ENCODE assay signal across 23 cellular contexts in genomic region chr1:193740762-193741161, GRCh38.
"Had no signal": no experiment of that assay in that cellular context is flagged by ENCODE, and none has a peak within 500 bp of the region (broad histone marks: within the 10 kb centered on the region; RNA-seq: fewer than 3 reads in every experiment).

No MANE protein-coding gene starts in this region.

- DNase-seq: IMR-90, Karpas-422, KG1, MG63, NCI-H1092, NCI-H1105 treated with DMSO at 0.1 percent for 48 hours, NCI-H1417 treated with DMSO at 0.1 percent for 48 hours, NCI-H1694 treated with DMSO at 0.1 percent for 48 hours, NCI-H1930, NCI-H2107, NCI-H2227 treated with DMSO at 0.1 percent for 48 hours, NCI-H524, NCI-H526 treated with DMSO at 0.1 percent for 48 hours, NCI-H774, PC-3, SHP77, SK-N-SH, SW 1271 had no signal

- H3K27me3 ChIP-seq: MG63 had no signal

- FAIRE-seq: HepG2, HTR-8/SVneo had no signal

- H3K36me3 ChIP-seq: MG63 had no signal

- H3K4me2 ChIP-seq: SK-N-SH had no signal

- H3K27ac ChIP-seq: HL-60, RWPE1 had no signal

- H3K9ac ChIP-seq: SK-N-SH had no signal

- H3K4me3 ChIP-seq: MG63 had no signal

- H3K9me3 ChIP-seq: MG63, SK-N-SH had no signal

- ATAC-seq: HepG2, Panc1, PC-3 had no signal
